In the genomic region with DNA sequence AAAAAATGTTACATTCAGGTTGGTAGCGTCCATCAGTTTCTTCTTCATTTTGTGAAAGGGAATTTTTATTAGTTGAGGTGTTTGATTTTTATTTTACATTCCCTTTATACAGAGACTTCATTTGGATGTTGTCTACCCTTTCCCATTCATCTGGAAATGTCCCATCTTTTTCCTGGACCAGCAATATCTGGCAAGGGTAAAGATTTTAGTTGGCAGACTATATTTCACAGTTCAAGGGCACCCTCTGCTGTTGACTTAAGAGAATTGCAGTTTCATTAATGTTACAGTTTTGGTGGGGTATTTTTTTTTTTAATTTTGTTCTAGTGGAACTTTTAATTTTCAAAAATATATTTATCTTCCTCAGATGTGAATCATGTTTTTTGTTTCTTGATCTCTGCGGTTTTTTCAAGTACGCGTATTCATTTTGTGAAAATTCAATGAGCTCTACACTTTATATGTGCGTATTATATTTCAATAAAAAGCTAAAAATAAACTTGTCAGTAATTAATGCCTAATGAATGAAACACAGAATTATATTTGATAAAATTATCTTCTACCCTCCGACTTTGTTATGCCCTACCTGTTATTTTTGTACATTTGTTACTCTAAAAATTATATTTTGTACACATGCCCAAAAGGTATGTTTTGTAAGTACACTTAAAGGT, we compare ENCODE assay signal across 8 cellular contexts.
DNase-seq lines count a peak whose midpoint lies in the region; ATAC-seq, FAIRE-seq and TF ChIP-seq lines count a peak whose summit lies in the region.

No MANE protein-coding gene starts in this region.

- no peak overlapping the region for H3K27ac ChIP-seq in A549

- no peak overlapping the region for H3K4me3 ChIP-seq in A549
- no peak overlapping the region for H3K4me3 ChIP-seq in GM12864 (ENCODE audit: low read depth, low read length)
- H3K4me3 ChIP-seq in choroid plexus epithelial cell (ENCODE audit: low read depth, low read length) = no peak overlapping the region
- no peak overlapping the region for H3K4me3 ChIP-seq in mucosa of descending colon

- TF ChIP-seq EP300 in A549 (IDR thresholded peaks at IDR 0.05) = no peak

- H3K9me3 Mint-ChIP-seq in activated CD8-positive, alpha-beta memory T cell treated with anti-CD3 and anti-CD28 coated beads, Interleukin-2, amount 10 ng/mL, durations not matched to agents 7 days and 5 days (ENCODE audit: low read depth) = peaks cover 7% of the 10 kb centered on the region

- intact Hi-C loops in mucosa of descending colon (cut with DNase I, micrococcal nuclease) = no loop called here

- no peaks in the 10 kb centered on the region for H3K36me3 ChIP-seq in mucosa of descending colon (ENCODE audit: low read depth)

- WGBS in A549 (ENCODE audit: missing lambda C conversion rate) = 18% methylated on average over 6 of the region's 6 CpGs

- H3K9me3 ChIP-seq in A549 = peaks cover 5% of the 10 kb centered on the region; the same call in 1 of the 3 replicates
- peaks cover 13% of the 10 kb centered on the region for H3K9me3 ChIP-seq in mucosa of descending colon

- peak; percentile 89 for TF ChIP-seq CTCF in A549 (IDR thresholded peaks at IDR 0.05)
- TF ChIP-seq CTCF in GM12864 (IDR thresholded peaks at IDR 0.05; ENCODE audit: low read depth, low read length, missing control alignments) = peak; percentile 51
- TF ChIP-seq CTCF in choroid plexus epithelial cell (conservative IDR thresholded peaks at IDR 0.05; ENCODE audit: low read depth, low read length) = peak; percentile 62
- TF ChIP-seq CTCF in mucosa of descending colon (IDR thresholded peaks at IDR 0.05) = peak; percentile 52

- no peak overlapping the region for H3K4me3 Mint-ChIP-seq in activated CD8-positive, alpha-beta memory T cell treated with anti-CD3 and anti-CD28 coated beads, Interleukin-2, amount 10 ng/mL, durations not matched to agents 7 days and 5 days

- peaks cover 4% of the 10 kb centered on the region for H3K36me3 Mint-ChIP-seq in activated CD8-positive, alpha-beta memory T cell treated with anti-CD3 and anti-CD28 coated beads, Interleukin-2, amount 10 ng/mL, durations not matched to agents 7 days and 5 days

- 0 out of 3 replicates have a peak, but pooled peaks cover 3% of the 10 kb centered on the region for H3K4me1 ChIP-seq in A549
- no peaks in the 10 kb centered on the region for H3K4me1 ChIP-seq in mucosa of descending colon (ENCODE audit: low read depth)

- POLR2A ChIA-PET in A549 (lab: Yijun Ruan, JAX) = interaction anchor here (0.6 kb wide), 1 partner anchor 653 kb away, joined by 3 read pairs; no protein-coding TSS in a partner anchor

- peak; percentile 72 for FAIRE-seq in A549 (lab: Jason Lieb, UNC)

- H3K4me2 ChIP-seq in A549 = no peak overlapping the region

- CTCF ChIA-PET in A549 (lab: Yijun Ruan, JAX) = interaction anchor here (0.6 to 3.8 kb wide), 21 partner anchors 9 to 819 kb away, joined by 3 to 16 read pairs (median 3); no protein-coding TSS in a partner anchor
- CTCF ChIA-PET in activated CD8-positive, alpha-beta memory T cell treated with anti-CD3 and anti-CD28 coated beads, Interleukin-2, amount 10 ng/mL, durations not matched to agents 7 days and 5 days (lab: Charles Lee) = interaction anchor here (0.7 to 3.4 kb wide), 12 partner anchors 9 to 760 kb away, joined by 3 to 18 read pairs (median 3); partner anchors contain the start of genes KLHDC10 and TMEM209

- ATAC-seq in A549 (no peak), mucosa of descending colon (peak; percentile 54), GM18867 (IDR thresholded peaks at IDR 0.05; ENCODE audit: unreplicated experiment) (no peak)
- no peak for ATAC-seq in activated CD8-positive, alpha-beta memory T cell treated with anti-CD3 and anti-CD28 coated beads, Interleukin-2, amount 10 ng/mL, durations not matched to agents 7 days and 5 days

- H3K4me1 Mint-ChIP-seq in activated CD8-positive, alpha-beta memory T cell treated with anti-CD3 and anti-CD28 coated beads, Interleukin-2, amount 10 ng/mL, durations not matched to agents 7 days and 5 days = no peaks in the 10 kb centered on the region

- no peak for TF ChIP-seq POLR2A in A549 (IDR thresholded peaks at IDR 0.05; ENCODE audit: low read length)

- peak; percentile 31 to 60 for DNase-seq in A549 (ENCODE audit: low read depth in 1 of 2, low spot score in 1 of 2)
- no peak for DNase-seq in GM12864 (ENCODE audit: low read depth)
- peak; percentile 6 to 57 for DNase-seq in NCI-H526 (lab: John Stamatoyannopoulos, UW)
- peak; percentile 72 for DNase-seq in choroid plexus epithelial cell (ENCODE audit: low read depth)
- no peak for DNase-seq in mucosa of descending colon
- no peak for DNase-seq in T-helper 1 cell
- no peak for DNase-seq in activated CD8-positive, alpha-beta memory T cell treated with anti-CD3 and anti-CD28 coated beads, Interleukin-2, amount 10 ng/mL, durations not matched to agents 7 days and 5 days

- peaks cover 27% of the 10 kb centered on the region for H3K27me3 Mint-ChIP-seq in activated CD8-positive, alpha-beta memory T cell treated with anti-CD3 and anti-CD28 coated beads, Interleukin-2, amount 10 ng/mL, durations not matched to agents 7 days and 5 days

- H3K27ac Mint-ChIP-seq in activated CD8-positive, alpha-beta memory T cell treated with anti-CD3 and anti-CD28 coated beads, Interleukin-2, amount 10 ng/mL, durations not matched to agents 7 days and 5 days = no peak overlapping the region

- peak; percentile 88 to 89 for TF ChIP-seq RAD21 in A549 (conservative IDR thresholded peaks at IDR 0.05 in 1 of 2, IDR thresholded peaks at IDR 0.05 in 1 of 2)

TF ChIP-seq in A549, 52 proteins besides CTCF, POLR2A, EP300 and RAD21:
- TF ChIP-seq EHMT2 (IDR thresholded peaks at IDR 0.05; ENCODE audit: low read depth) (no peak), SMC3 (IDR thresholded peaks at IDR 0.05) (peak; percentile 76)

Comparison
In these comparisons a context has a peak if more than half of its experiments do, and no peak if none do; other contexts are left out.
1. DNase-seq: peak in A549 (2 of 2), NCI-H526 (2 of 2) and choroid plexus epithelial cell (single experiment); none in GM12864 (single experiment), mucosa of descending colon (0 of 3), T-helper 1 cell (0 of 5) and activated CD8-positive, alpha-beta memory T cell treated with anti-CD3 and anti-CD28 coated beads, Interleukin-2, amount 10 ng/mL, durations not matched to agents 7 days and 5 days (single experiment).
2. Peak in every context shown above with its lines, with median percentiles within 50 percentile points of each other: CTCF ChIP-seq.